ENCODE assay signal across 12 cellular contexts in genomic region chr2:105772362-105772761, GRCh38. TPM values are rescaled to one million over a fixed set of nuclear protein-coding genes. Genes with fewer than 3 reads are reported as not detected.
DNase-seq lines count a peak whose midpoint lies in the region; ATAC-seq and TF ChIP-seq lines count a peak whose summit lies in the region.
"Had no signal": no experiment of that assay in that cellular context is flagged by ENCODE, and none has a peak within 500 bp of the region (broad histone marks: within the 10 kb centered on the region; RNA-seq: fewer than 3 reads in every experiment).

No MANE protein-coding gene starts in this region.

- H3K9ac ChIP-seq in fibroblast of lung (ENCODE audit: insufficient read depth, low read length) (no peak overlapping the region), parathyroid adenoma (no peak overlapping the region)

- TF ChIP-seq CTCF in fibroblast of lung (conservative IDR thresholded peaks at IDR 0.05 in 1 of 2, IDR thresholded peaks at IDR 0.05 in 1 of 2; ENCODE audit: low read depth in 1 of 2, low read length in 2 of 2): no peak
- TF ChIP-seq CTCF in parathyroid adenoma (IDR thresholded peaks at IDR 0.05): no peak
- TF ChIP-seq CTCF in tibial nerve (IDR thresholded peaks at IDR 0.05): no peak

- peak overlapping the region; percentile 37 for H3K4me2 ChIP-seq in fibroblast of lung (ENCODE audit: extremely low read depth, insufficient read depth, low read length)
- no peak overlapping the region for H3K4me2 ChIP-seq in parathyroid adenoma (ENCODE audit: low read length)

- 65 to 71% methylated on average over 5 of the region's 5 CpGs for WGBS in tibial nerve, 2 donors

- TF ChIP-seq POLR2A in tibial nerve (IDR thresholded peaks at IDR 0.05): no peak

- intact Hi-C loops in CD4-positive, alpha-beta memory T cell (cut with micrococcal nuclease): no loop called here

- no peak for TF ChIP-seq EP300 in tibial nerve (IDR thresholded peaks at IDR 0.05)

- H4K20me1 ChIP-seq in fibroblast of lung (ENCODE audit: control insufficient read depth, extremely low read depth, insufficient read depth, low read length): no peaks in the 10 kb centered on the region

- ATAC-seq in GM19452 (IDR thresholded peaks at IDR 0.05; ENCODE audit: unreplicated experiment): no peak
- ATAC-seq: K562 had no signal

- H3K27me3 Mint-ChIP-seq in CD4-positive, alpha-beta memory T cell: no peaks in the 10 kb centered on the region
- H3K27me3 Mint-ChIP-seq in activated CD4-positive, alpha-beta memory T cell treated with anti-CD3 and anti-CD28 coated beads, Interleukin-2, amount 10 ng/mL, durations not matched to agents 7 days and 5 days: no peaks in the 10 kb centered on the region

- H3K9me3 Mint-ChIP-seq in CD4-positive, alpha-beta memory T cell: peaks cover 0 to 4% (median 0%) of the 10 kb centered on the region in 8 donors
- no peaks in the 10 kb centered on the region for H3K9me3 Mint-ChIP-seq in activated CD4-positive, alpha-beta memory T cell treated with anti-CD3 and anti-CD28 coated beads, Interleukin-2, amount 10 ng/mL, durations not matched to agents 7 days and 5 days

- peaks cover 16% of the 10 kb centered on the region for H3K36me3 ChIP-seq in CD4-positive, alpha-beta memory T cell (ENCODE audit: insufficient read depth, low read length)
- no peaks in the 10 kb centered on the region for H3K36me3 ChIP-seq in fibroblast of lung (ENCODE audit: control insufficient read depth, insufficient read depth, low read length)
- H3K36me3 ChIP-seq in parathyroid adenoma (ENCODE audit: control insufficient read depth, insufficient read depth, low read length): no peaks in the 10 kb centered on the region
- peaks cover 0 to 11% (median 0%) of the 10 kb centered on the region in 3 donors for H3K36me3 ChIP-seq in tibial nerve

- peaks cover 7% of the 10 kb centered on the region for H3K79me2 ChIP-seq in fibroblast of lung (ENCODE audit: control insufficient read depth, insufficient read depth, low read length)
- H3K79me2 ChIP-seq in parathyroid adenoma: peaks cover 28% of the 10 kb centered on the region

- peak overlapping the region; percentile 33 for H3K27ac ChIP-seq in CD4-positive, alpha-beta memory T cell (ENCODE audit: low read depth, low read length)
- H3K27ac ChIP-seq in fibroblast of lung (ENCODE audit: insufficient read depth, low read length) (peak overlapping the region; percentile 37), parathyroid adenoma (peak overlapping the region; percentile 4), tibial nerve (peak overlapping the region in 2 of 4 donors; percentile 6 to 20)

- no peaks in the 10 kb centered on the region for H3K9me3 ChIP-seq in CD4-positive, alpha-beta memory T cell (ENCODE audit: control insufficient read depth in 1 of 2, low read length in 2 of 2)
- H3K9me3 ChIP-seq in fibroblast of lung (ENCODE audit: control insufficient read depth, insufficient read depth, low read depth, low read length): no peaks in the 10 kb centered on the region
- no peaks in the 10 kb centered on the region for H3K9me3 ChIP-seq in parathyroid adenoma (ENCODE audit: control insufficient read depth, low read length)
- H3K9me3 ChIP-seq in tibial nerve: peaks cover 0 to 11% (median 0%) of the 10 kb centered on the region in 4 donors

- DNase-seq in CD4-positive, alpha-beta memory T cell: no peak
- DNase-seq in activated CD4-positive, alpha-beta memory T cell treated with anti-CD3 and anti-CD28 coated beads, Interleukin-2, amount 10 ng/mL, durations not matched to agents 7 days and 5 days: peak; percentile 12
- DNase-seq in fibroblast of lung (ENCODE audit: low read depth in 2 of 2) (no peak), SIG-M5 (lab: John Stamatoyannopoulos, UW) (no peak), KG1 (lab: John Stamatoyannopoulos, UW) (no peak), tibial nerve (ENCODE audit: low spot score in 2 of 2) (no peak)
- DNase-seq: NCI-H2081; occipital lobe; stimulated activated CD4-positive, alpha-beta T cell treated with anti-CD3 and anti-CD28 coated beads, Interleukin-4, amount 100 ng/mL, for 4 hours had no signal

- H3K27me3 ChIP-seq in CD4-positive, alpha-beta memory T cell (ENCODE audit: insufficient read depth, low read length): no peaks in the 10 kb centered on the region
- H3K27me3 ChIP-seq in fibroblast of lung (ENCODE audit: control insufficient read depth, insufficient read depth, low read length): no peaks in the 10 kb centered on the region
- no peaks in the 10 kb centered on the region for H3K27me3 ChIP-seq in parathyroid adenoma (ENCODE audit: control insufficient read depth, insufficient read depth, low read length)
- no peaks in the 10 kb centered on the region for H3K27me3 ChIP-seq in tibial nerve

- H3K4me1 Mint-ChIP-seq in CD4-positive, alpha-beta memory T cell: peaks cover 74 to 100% (median 92%) of the 10 kb centered on the region in 4 donors
- H3K4me1 Mint-ChIP-seq in activated CD4-positive, alpha-beta memory T cell treated with anti-CD3 and anti-CD28 coated beads, Interleukin-2, amount 10 ng/mL, durations not matched to agents 7 days and 5 days: peaks cover 95% of the 10 kb centered on the region

- no peak overlapping the region for H2AFZ ChIP-seq in fibroblast of lung (ENCODE audit: low read length)
- H2AFZ ChIP-seq in parathyroid adenoma: no peak overlapping the region

- CTCF ChIA-PET in CD4-positive, alpha-beta memory T cell (lab: Charles Lee; ENCODE audit: partially characterized antibody): interaction anchor here (0.8 to 9.5 kb wide), 7 partner anchors 10 to 326 kb away, joined by 3 to 64 read pairs (median 5); no protein-coding TSS in a partner anchor
- CTCF ChIA-PET in activated CD4-positive, alpha-beta memory T cell treated with anti-CD3 and anti-CD28 coated beads, Interleukin-2, amount 10 ng/mL, durations not matched to agents 7 days and 5 days (lab: Charles Lee): interaction anchor here (1.0 kb wide), 1 partner anchor 25 kb away, joined by 4 read pairs; no protein-coding TSS in a partner anchor

- H3K27ac Mint-ChIP-seq in CD4-positive, alpha-beta memory T cell: peak overlapping the region; percentile 85 to 97 (median 92)
- peak overlapping the region; percentile 36 for H3K27ac Mint-ChIP-seq in activated CD4-positive, alpha-beta memory T cell treated with anti-CD3 and anti-CD28 coated beads, Interleukin-2, amount 10 ng/mL, durations not matched to agents 7 days and 5 days

- POLR2A ChIA-PET in CD4-positive, alpha-beta memory T cell (lab: Charles Lee; ENCODE audit: partially characterized antibody): interaction anchor here (1.1 to 9.9 kb wide), 5 partner anchors 16 to 30 kb away, joined by 3 to 82 read pairs (median 4); no protein-coding TSS in a partner anchor
- POLR2A ChIA-PET in activated CD4-positive, alpha-beta memory T cell treated with anti-CD3 and anti-CD28 coated beads, Interleukin-2, amount 10 ng/mL, durations not matched to agents 7 days and 5 days (lab: Charles Lee): interaction anchor here (0.9 to 1.8 kb wide), 6 partner anchors 10 to 32 kb away, joined by 3 to 8 read pairs (median 4); no protein-coding TSS in a partner anchor

- H3K4me1 ChIP-seq in CD4-positive, alpha-beta memory T cell (ENCODE audit: insufficient read depth, low read length): peaks cover 100% of the 10 kb centered on the region
- peaks cover 15% of the 10 kb centered on the region for H3K4me1 ChIP-seq in fibroblast of lung (ENCODE audit: control insufficient read depth, extremely low read depth, insufficient read depth, low read length)
- H3K4me1 ChIP-seq in parathyroid adenoma: peaks cover 12% of the 10 kb centered on the region
- peaks cover 0 to 56% (median 15%) of the 10 kb centered on the region in 4 donors for H3K4me1 ChIP-seq in tibial nerve

- no peak overlapping the region for H3K4me3 ChIP-seq in CD4-positive, alpha-beta memory T cell (ENCODE audit: low read length in 2 of 2)
- H3K4me3 ChIP-seq in fibroblast of lung (replicated peaks in 1 of 4; ENCODE audit: control extremely low read depth in 1 of 4, insufficient read depth in 1 of 4, low read depth in 3 of 4, low read length in 4 of 4): no peak overlapping the region
- H3K4me3 ChIP-seq in parathyroid adenoma (ENCODE audit: low read depth, low read length): no peak overlapping the region
- no peak overlapping the region for H3K4me3 ChIP-seq in tibial nerve
- H3K4me3 ChIP-seq: K562 had no signal

- H3K36me3 Mint-ChIP-seq in CD4-positive, alpha-beta memory T cell: peaks cover 33 to 46% of the 10 kb centered on the region in 2 donors
- H3K36me3 Mint-ChIP-seq in activated CD4-positive, alpha-beta memory T cell treated with anti-CD3 and anti-CD28 coated beads, Interleukin-2, amount 10 ng/mL, durations not matched to agents 7 days and 5 days (ENCODE audit: low read depth): peaks cover 66% of the 10 kb centered on the region

- H3K4me3 Mint-ChIP-seq in CD4-positive, alpha-beta memory T cell: peak overlapping the region in 7 of 8 donors; percentile 10 to 79 (median 60)
- H3K4me3 Mint-ChIP-seq in activated CD4-positive, alpha-beta memory T cell treated with anti-CD3 and anti-CD28 coated beads, Interleukin-2, amount 10 ng/mL, durations not matched to agents 7 days and 5 days: no peak overlapping the region

RNA-seq across cellular contexts. Expression of gene NCK2, which starts 27.6 kb away (rescaled TPM):
- total RNA-seq in CD4-positive, alpha-beta memory T cell: 10 to 100 TPM; 98.1 to 98.6 TPM
- polyA plus RNA-seq in CD4-positive, alpha-beta memory T cell: 10 to 100 TPM; 58.0 to 76.6 TPM
- total RNA-seq in activated CD4-positive, alpha-beta memory T cell treated with anti-CD3 and anti-CD28 coated beads, Interleukin-2, amount 10 ng/mL, durations not matched to agents 7 days and 5 days: 10 to 100 TPM; 70.8 to 75.9 TPM
- total RNA-seq in fibroblast of lung (25.4 and 30.8 TPM in 2 replicates), tibial nerve (10 to 100 TPM; 22.6 to 35.9 (median 28.1) TPM)
- polyA plus RNA-seq in fibroblast of lung: 20.3 and 51.3 TPM in 2 replicates
- polyA plus RNA-seq in fibroblast of lung (2012): 17.1 and 39.3 TPM in 2 replicates
- polyA minus RNA-seq in fibroblast of lung (ENCODE audit: low replicate concordance): 2.0 and 52.0 TPM in 2 replicates
